34 cellular contexts compared by ENCODE assay signal in the genomic region with DNA sequence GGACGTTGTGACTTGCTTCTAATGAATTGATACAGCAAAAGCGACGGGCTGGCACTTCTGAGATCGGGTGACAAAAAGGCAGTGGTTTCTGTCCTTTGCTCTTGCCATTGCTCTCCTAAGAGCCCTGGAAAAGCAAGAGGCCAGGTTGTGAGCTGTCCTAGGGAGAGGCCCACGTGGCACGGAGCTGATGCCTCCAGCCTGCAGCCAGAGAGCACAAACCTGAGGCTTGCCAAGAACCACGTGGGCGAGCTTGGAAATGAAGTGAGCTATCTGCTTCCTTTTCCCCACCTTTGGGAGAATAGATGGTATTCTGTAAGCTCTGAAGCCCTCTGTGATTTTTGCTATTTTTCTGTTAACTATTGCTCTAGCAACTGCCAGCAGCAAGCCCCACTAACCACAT. TPM values are rescaled to one million over a fixed set of nuclear protein-coding genes. Genes with fewer than 3 reads are reported as not detected.
"Had no signal": no experiment of that assay in that cellular context is flagged by ENCODE, and none has a peak within 500 bp of the region (broad histone marks: within the 10 kb centered on the region; RNA-seq: fewer than 3 reads in every experiment).

No MANE protein-coding gene starts in this region.

- H3K27me3 ChIP-seq: brain microvascular endothelial cell, SJCRH30 had no signal

- H3K36me3 ChIP-seq: brain microvascular endothelial cell, WERI-Rb-1 had no signal

- DNase-seq: activated CD4-positive, alpha-beta T cell treated with anti-CD3 and anti-CD28 coated beads for 1 hour; activated CD4-positive, alpha-beta T cell treated with anti-CD3 and anti-CD28 coated beads for 48 hours; activated CD4-positive, CD25-positive, alpha-beta regulatory T cell; activated CD8-positive, alpha-beta T cell treated with anti-CD3 and anti-CD28 coated beads for 36 hours; activated effector memory CD4-positive, alpha-beta T cell treated with anti-CD3 and anti-CD28 coated beads, Interleukin-2, amount 50 U/mL, for 16 hours; activated naive CD4-positive, alpha-beta T cell; activated naive CD4-positive, alpha-beta T cell treated with anti-CD3 and anti-CD28 coated beads, Interleukin-2, amount 50 U/mL, for 16 hours; activated naive CD8-positive, alpha-beta T cell treated with anti-CD3 and anti-CD28 coated beads for 36 hours; activated T-cell treated with anti-CD3 and anti-CD28 coated beads, Interleukin-2, amount 50 U/mL, for 1 hour; activated T-cell treated with anti-CD3 and anti-CD28 coated beads, Interleukin-2, amount 50 U/mL, for 72 hours; amniotic stem cell; aorta; brain microvascular endothelial cell; MM.1S; MV-4-11; NCI-H1092; NCI-H1436 treated with DMSO at 0.1 percent for 48 hours; NCI-H1694 treated with DMSO at 0.1 percent for 48 hours; NCI-H2029; NCI-H345; NCI-H524 treated with DMSO at 0.1 percent for 48 hours; SHP77; SJCRH30; T1000; WERI-Rb-1 had no signal

- ATAC-seq: activated CD8-positive, alpha-beta T cell treated with anti-CD3 and anti-CD28 coated beads for 36 hours; activated T-cell treated with anti-CD3 and anti-CD28 coated beads, Interleukin-2, amount 50 U/mL, for 72 hours; activated T-helper 17 cell treated with anti-CD3 and anti-CD28 coated beads, Interleukin-2, amount 50 U/mL, for 72 hours; Panc1 had no signal

- H3K4me3 ChIP-seq: SJCRH30, SK-N-MC had no signal

- H3K9me3 ChIP-seq: SJCRH30 had no signal

- H3K27ac ChIP-seq: brain microvascular endothelial cell, KMS-11, SJCRH30, SK-N-MC, WERI-Rb-1 had no signal

- H3K4me1 ChIP-seq: SJCRH30 had no signal

RNA-seq across cellular contexts. Expression of gene NOS1, which starts 26.4 kb away (rescaled TPM):
- total RNA-seq: activated CD8-positive, alpha-beta memory T cell treated with anti-CD3 and anti-CD28 coated beads for 36 hours; activated CD8-positive, alpha-beta T cell treated with anti-CD3 and anti-CD28 coated beads for 36 hours; activated naive CD8-positive, alpha-beta T cell treated with anti-CD3 and anti-CD28 coated beads for 36 hours; activated T-cell treated with anti-CD3 and anti-CD28 coated beads, Interleukin-2, amount 50 U/mL, for 72 hours; LHCN-M2; RPMI7951; T-helper 1 cell treated with Interleukin-12 subunit alpha and Interleukin-12 subunit beta and Interleukin-4 antibody, amounts not matched to agents 30 ng/mL and 1 ng/mL, for 36 hours; T-helper 2 cell treated with Interferon-gamma antibody and Interleukin-4, amounts not matched to agents 100 ng/mL and 5 ng/mL, for 36 hours had no signal
